1 cellular context compared by ENCODE assay signal in genomic region chr11:65043881-65044501, GRCh38.
TF ChIP-seq lines count a peak whose summit lies in the region.

No MANE protein-coding gene starts in this region.

TF ChIP-seq in HCT116, 20 proteins besides CTCF, POLR2A, EP300 and RAD21:
- TF ChIP-seq JUND (IDR thresholded peaks at IDR 0.05) (no peak), EGR1 (IDR thresholded peaks at IDR 0.05; ENCODE audit: low read depth) (no peak), ZNF274 (IDR thresholded peaks at IDR 0.05; ENCODE audit: low read depth, low read length) (no peak), ZBTB33 (IDR thresholded peaks at IDR 0.05; ENCODE audit: extremely low read depth, insufficient replicate concordance, low read length) (no peak), SRF (IDR thresholded peaks at IDR 0.05; ENCODE audit: low read depth) (no peak), FOSL1 (IDR thresholded peaks at IDR 0.05; ENCODE audit: low read depth) (no peak), ATF3 (IDR thresholded peaks at IDR 0.05) (no peak), POLR2AphosphoS5 (IDR thresholded peaks at IDR 0.05; ENCODE audit: low read depth, low read length) (no peak), CEBPB (IDR thresholded peaks at IDR 0.05; ENCODE audit: low read depth) (no peak), MAX (IDR thresholded peaks at IDR 0.05) (no peak), ELF1 (IDR thresholded peaks at IDR 0.05; ENCODE audit: borderline replicate concordance, low read depth) (no peak), TCF7L2 (IDR thresholded peaks at IDR 0.05; ENCODE audit: borderline replicate concordance, extremely low read depth, insufficient read depth, insufficient read length) (no peak), CBX3 (IDR thresholded peaks at IDR 0.05; ENCODE audit: low read depth) (no peak), REST (IDR thresholded peaks at IDR 0.05; ENCODE audit: low read depth) (no peak), SIN3A (IDR thresholded peaks at IDR 0.05; ENCODE audit: low read depth) (no peak)
